ENCODE assay signal across 10 cellular contexts in genomic region chr7:100642534-100642907, GRCh38. TPM values are rescaled to one million over a fixed set of nuclear protein-coding genes. Genes with fewer than 3 reads are reported as not detected.
A peak's percentile ranks its signal among the peaks of the same experiment; 100 is the strongest.
DNase-seq lines count a peak whose midpoint lies in the region; ATAC-seq and TF ChIP-seq lines count a peak whose summit lies in the region.
"Had no signal": no experiment of that assay in that cellular context is flagged by ENCODE, and none has a peak within 500 bp of the region (broad histone marks: within the 10 kb centered on the region; RNA-seq: fewer than 3 reads in every experiment).

No MANE protein-coding gene starts in this region.

- no peaks in the 10 kb centered on the region for H3K27me3 ChIP-seq in CD4-positive, alpha-beta T cell (ENCODE audit: control insufficient read depth, insufficient read depth, low read length)
- H3K27me3 ChIP-seq in SU-DHL-6 (ENCODE audit: low read length) (no peaks in the 10 kb centered on the region), iPS-15b (ENCODE audit: control insufficient read depth, insufficient read depth, low read length) (no peaks in the 10 kb centered on the region)

- no peaks in the 10 kb centered on the region for H3K9me3 ChIP-seq in CD4-positive, alpha-beta T cell (ENCODE audit: control insufficient read depth, low read length)
- H3K9me3 ChIP-seq in SU-DHL-6 (ENCODE audit: insufficient read depth, low read length) (no peaks in the 10 kb centered on the region), iPS-15b (ENCODE audit: control insufficient read depth, insufficient read depth, low read length) (no peaks in the 10 kb centered on the region)

- no peaks in the 10 kb centered on the region for H3K9me3 Mint-ChIP-seq in CD4-positive, alpha-beta T cell
- H3K9me3 Mint-ChIP-seq: type B pancreatic cell had no signal

- H3K9me2 ChIP-seq in SU-DHL-6 (replicated peaks; ENCODE audit: insufficient read depth, low read length): no peaks in the 10 kb centered on the region

- peaks cover 4% of the 10 kb centered on the region for H3K27me3 Mint-ChIP-seq in CD4-positive, alpha-beta T cell

- no peak overlapping the region for H3K4me3 ChIP-seq in SU-DHL-6 (ENCODE audit: insufficient read depth, low read length, poor library complexity, severe bottlenecking)
- peak overlapping the region; percentile 32 for H3K4me3 ChIP-seq in iPS-15b (ENCODE audit: low read depth, low read length)

- no peaks in the 10 kb centered on the region for H3F3A ChIP-seq in SU-DHL-6 (ENCODE audit: insufficient read depth)

- H3K4me3 Mint-ChIP-seq in CD4-positive, alpha-beta T cell: no peak overlapping the region
- H3K4me3 Mint-ChIP-seq: type B pancreatic cell had no signal

- H3K4me2 ChIP-seq in SU-DHL-6 (ENCODE audit: low read depth, low read length, poor library complexity, severe bottlenecking): peak overlapping the region; percentile 28

- TF ChIP-seq CTCF in CD4-positive, alpha-beta T cell (IDR thresholded peaks at IDR 0.05): no peak
- TF ChIP-seq CTCF in SU-DHL-6 (IDR thresholded peaks at IDR 0.05; ENCODE audit: insufficient read depth, low read length, poor library complexity, severe bottlenecking): no peak

- peaks cover 4% of the 10 kb centered on the region for H3K4me1 ChIP-seq in iPS-15b (ENCODE audit: control insufficient read depth, insufficient read depth, low read length)

- H3K79me2 ChIP-seq in SU-DHL-6 (ENCODE audit: insufficient read depth, low read length): no peaks in the 10 kb centered on the region

- no peaks in the 10 kb centered on the region for H3K36me3 Mint-ChIP-seq in CD4-positive, alpha-beta T cell (ENCODE audit: low read depth)
- H3K36me3 Mint-ChIP-seq: type B pancreatic cell had no signal

- CTCF ChIA-PET in CD4-positive, alpha-beta T cell (lab: Charles Lee): interaction anchor here (1.3 kb wide), 1 partner anchor 10 kb away, joined by 5 read pairs; no protein-coding TSS in a partner anchor

- H3K27ac ChIP-seq in CD4-positive, alpha-beta T cell (ENCODE audit: low read depth, low read length): no peak overlapping the region
- no peak overlapping the region for H3K27ac ChIP-seq in SU-DHL-6 (ENCODE audit: low read depth, low read length)

- ATAC-seq in CD4-positive, alpha-beta T cell (ENCODE audit: poor library complexity): peak; percentile 41
- peak; percentile 58 for ATAC-seq in GM18868 (IDR thresholded peaks at IDR 0.05; ENCODE audit: unreplicated experiment)
- no peak for ATAC-seq in GM21619 (IDR thresholded peaks at IDR 0.05; ENCODE audit: unreplicated experiment)
- no peak for ATAC-seq in HG02970 (IDR thresholded peaks at IDR 0.05; ENCODE audit: low FRiP score, unreplicated experiment)
- ATAC-seq in GM19328 (IDR thresholded peaks at IDR 0.05; ENCODE audit: unreplicated experiment): no peak

- H3K9ac ChIP-seq in SU-DHL-6 (ENCODE audit: low read length) (no peak overlapping the region), iPS-15b (ENCODE audit: low read depth, low read length) (no peak overlapping the region)

- H3K36me3 ChIP-seq in SU-DHL-6 (ENCODE audit: low read length) (no peaks in the 10 kb centered on the region), iPS-15b (ENCODE audit: control insufficient read depth, insufficient read depth, low read length) (peaks cover 2% of the 10 kb centered on the region)

- intact Hi-C loops in CD4-positive, alpha-beta T cell (cut with DNase I, micrococcal nuclease): no loop called here

- no peak overlapping the region for H2AFZ ChIP-seq in SU-DHL-6 (ENCODE audit: low read depth, low read length, severe bottlenecking)

- H3K4me1 Mint-ChIP-seq in CD4-positive, alpha-beta T cell (ENCODE audit: low read depth): no peaks in the 10 kb centered on the region

- H4K20me1 ChIP-seq in SU-DHL-6 (ENCODE audit: low read depth, low read length): no peaks in the 10 kb centered on the region

- POLR2A ChIA-PET in CD4-positive, alpha-beta T cell (lab: Charles Lee): no interaction called here

- peak in 1 of 10 experiments; percentile 19 for DNase-seq in CD4-positive, alpha-beta T cell
- no peak for DNase-seq in NCI-H2081 treated with DMSO at 0.1 percent for 48 hours (lab: John Stamatoyannopoulos, UW)

- no peak overlapping the region for H3K27ac Mint-ChIP-seq in CD4-positive, alpha-beta T cell
- H3K27ac Mint-ChIP-seq: type B pancreatic cell had no signal

RNA-seq across cellular contexts. Expression of gene TFR2, which starts 1.2 kb away (rescaled TPM):
- 1 to 10 TPM; 1.7 to 2.3 TPM for total RNA-seq in CD4-positive, alpha-beta T cell

RNA-seq across cellular contexts. Expression of gene ACTL6B, which starts 13.7 kb away (rescaled TPM):
- not detected for total RNA-seq in CD4-positive, alpha-beta T cell
- total RNA-seq: T-helper 1 cell treated with Interleukin-12 subunit alpha and Interleukin-12 subunit beta and Interleukin-4 antibody, amounts not matched to agents 30 ng/mL and 1 ng/mL, for 36 hours had no signal

RNA-seq across cellular contexts. Expression of gene MOSPD3, which starts 30.2 kb away (rescaled TPM):
- 10 to 100 TPM in 1 of 2 experiments, 1 to 10 TPM in 1; 8.5 to 10.9 TPM for total RNA-seq in CD4-positive, alpha-beta T cell

RNA-seq across cellular contexts. Expression of gene GNB2, which starts 31.0 kb away (rescaled TPM):
- total RNA-seq in CD4-positive, alpha-beta T cell: 10 to 100 TPM; 87.8 to 91.9 TPM

RNA-seq across cellular contexts. Expression of gene PCOLCE, which starts 40.4 kb away (rescaled TPM):
- 1 to 10 TPM; 6.7 to 7.5 TPM for total RNA-seq in CD4-positive, alpha-beta T cell

Comparison
In these comparisons a context has a peak if more than half of its experiments do, and no peak if none do; other contexts are left out.
1. ATAC-seq: peak in CD4-positive, alpha-beta T cell (single experiment) and GM18868 (single experiment); none in GM21619 (single experiment), HG02970 (single experiment) and GM19328 (single experiment).